Comparison of ENCODE assay signal across 8 cellular contexts in genomic region chr5:148820778-148821395, GRCh38. TPM values are rescaled to one million over a fixed set of nuclear protein-coding genes. Genes with fewer than 3 reads are reported as not detected.
DNase-seq lines count a peak whose midpoint lies in the region; ATAC-seq and TF ChIP-seq lines count a peak whose summit lies in the region.

No MANE protein-coding gene starts in this region.

- DNase-seq in DMS53 (lab: John Stamatoyannopoulos, UW) (peak; percentile 52), DMS53 treated with DMSO at 0.1 percent for 48 hours (lab: John Stamatoyannopoulos, UW; ENCODE audit: unreplicated experiment) (no peak), SK-MEL-5 (ENCODE audit: low read depth, low spot score) (peak; percentile 61), foreskin fibroblast (peak in 1 of 2 donors; percentile 76), upper lobe of left lung (no peak), NCI-H2081 treated with DMSO at 0.1 percent for 48 hours (lab: John Stamatoyannopoulos, UW) (no peak)
- DNase-seq in activated T-helper 1 cell treated with anti-CD3 and anti-CD28 coated beads, Interleukin-12 subunit alpha, Interleukin-12 subunit beta, Interleukin-2, Interleukin-4 antibody, amounts not matched to agents 30 ng/mL and 10 ng/mL and 1 ng/mL, durations not matched to agents 14 hours and 24 hours and 36 hours (ENCODE audit: low spot score), result no peak

- no peak overlapping the region for H3K4me3 Mint-ChIP-seq in activated T-helper 1 cell treated with anti-CD3 and anti-CD28 coated beads, Interleukin-12 subunit alpha, Interleukin-12 subunit beta, Interleukin-2, Interleukin-4 antibody, amounts not matched to agents 30 ng/mL and 10 ng/mL and 1 ng/mL, durations not matched to agents 14 hours and 24 hours and 36 hours

- H3K36me3 Mint-ChIP-seq in activated T-helper 1 cell treated with anti-CD3 and anti-CD28 coated beads, Interleukin-12 subunit alpha, Interleukin-12 subunit beta, Interleukin-2, Interleukin-4 antibody, amounts not matched to agents 30 ng/mL and 10 ng/mL and 1 ng/mL, durations not matched to agents 14 hours and 24 hours and 36 hours (ENCODE audit: low read depth), result no peaks in the 10 kb centered on the region

- no peak for TF ChIP-seq EP300 in upper lobe of left lung (IDR thresholded peaks at IDR 0.05)

- no peaks in the 10 kb centered on the region for H3K36me3 ChIP-seq in upper lobe of left lung

- no peaks in the 10 kb centered on the region for H3K9me3 ChIP-seq in upper lobe of left lung

- H3K9me3 Mint-ChIP-seq in activated T-helper 1 cell treated with anti-CD3 and anti-CD28 coated beads, Interleukin-12 subunit alpha, Interleukin-12 subunit beta, Interleukin-2, Interleukin-4 antibody, amounts not matched to agents 30 ng/mL and 10 ng/mL and 1 ng/mL, durations not matched to agents 14 hours and 24 hours and 36 hours, result no peaks in the 10 kb centered on the region

- H3K27ac ChIP-seq in upper lobe of left lung, result no peak overlapping the region

- TF ChIP-seq POLR2A in upper lobe of left lung (IDR thresholded peaks at IDR 0.05), result no peak

- peaks cover 5% of the 10 kb centered on the region for H3K4me1 Mint-ChIP-seq in activated T-helper 1 cell treated with anti-CD3 and anti-CD28 coated beads, Interleukin-12 subunit alpha, Interleukin-12 subunit beta, Interleukin-2, Interleukin-4 antibody, amounts not matched to agents 30 ng/mL and 10 ng/mL and 1 ng/mL, durations not matched to agents 14 hours and 24 hours and 36 hours (ENCODE audit: low read depth)

- no peak overlapping the region for H3K27ac Mint-ChIP-seq in activated T-helper 1 cell treated with anti-CD3 and anti-CD28 coated beads, Interleukin-12 subunit alpha, Interleukin-12 subunit beta, Interleukin-2, Interleukin-4 antibody, amounts not matched to agents 30 ng/mL and 10 ng/mL and 1 ng/mL, durations not matched to agents 14 hours and 24 hours and 36 hours

- intact Hi-C loops in activated T-helper 1 cell treated with anti-CD3 and anti-CD28 coated beads, Interleukin-12 subunit alpha, Interleukin-12 subunit beta, Interleukin-2, Interleukin-4 antibody, amounts not matched to agents 30 ng/mL and 10 ng/mL and 1 ng/mL, durations not matched to agents 14 hours and 24 hours and 36 hours (cut with micrococcal nuclease), result loop anchor here (1.0 to 10.0 kb wide), 5 partner anchors 136 to 734 kb away; partner anchors contain the start of genes CSNK1A1 and GRPEL2

- in situ Hi-C loops in SK-MEL-5 (cut with HindIII; ENCODE audit: low pct_unique_long_range_greater_than_20kb, low sequenced_read_pairs), result no loop called here

- WGBS in upper lobe of left lung, 2 donors, result 18 to 45% methylated on average over 3 of the region's 3 CpGs

- TF ChIP-seq CTCF in foreskin fibroblast (IDR thresholded peaks at IDR 0.05; ENCODE audit: low read depth, low read length), result peak; percentile 68
- TF ChIP-seq CTCF in upper lobe of left lung (IDR thresholded peaks at IDR 0.05), result peak in 5 of 6 experiments; percentile 32 to 65 (median 48)

- H3K4me3 ChIP-seq in foreskin fibroblast (ENCODE audit: low read depth in 1 of 2, low read length in 2 of 2) (no peak overlapping the region), upper lobe of left lung (no peak overlapping the region)

- ATAC-seq in HG02588 (IDR thresholded peaks at IDR 0.05; ENCODE audit: unreplicated experiment) (peak; percentile 46), upper lobe of left lung (ENCODE audit: low FRiP score in 2 of 2) (peak in 1 of 2 donors; percentile 56)

- H3K27me3 Mint-ChIP-seq in activated T-helper 1 cell treated with anti-CD3 and anti-CD28 coated beads, Interleukin-12 subunit alpha, Interleukin-12 subunit beta, Interleukin-2, Interleukin-4 antibody, amounts not matched to agents 30 ng/mL and 10 ng/mL and 1 ng/mL, durations not matched to agents 14 hours and 24 hours and 36 hours (ENCODE audit: insufficient read depth), result peaks cover 52% of the 10 kb centered on the region

- H3K27me3 ChIP-seq in upper lobe of left lung, result no peaks in the 10 kb centered on the region

- peaks cover 11 to 29% (median 23%) of the 10 kb centered on the region in 4 donors for H3K4me1 ChIP-seq in upper lobe of left lung

RNA-seq across cellular contexts. Expression of gene ADRB2, which starts 5.5 kb away (rescaled TPM):
- total RNA-seq in SK-MEL-5 (2014; rRNA removed; shearing (Covaris generic)), result 0.21 and 0.48 TPM in 2 replicates
- 0.07 and 0.37 TPM in 2 replicates for polyA plus RNA-seq in SK-MEL-5 (2015; cell fraction: cytosol; rRNA removed)
- polyA plus RNA-seq in SK-MEL-5 (2015; cell fraction: nucleus; rRNA removed), result 0.23 and 0.26 TPM in 2 replicates
- total RNA-seq in upper lobe of left lung, result 10 to 100 TPM; 22.4 to 77.4 (median 34.2) TPM
- total RNA-seq in activated T-helper 1 cell treated with anti-CD3 and anti-CD28 coated beads, Interleukin-12 subunit alpha, Interleukin-12 subunit beta, Interleukin-2, Interleukin-4 antibody, amounts not matched to agents 30 ng/mL and 10 ng/mL and 1 ng/mL, durations not matched to agents 14 hours and 24 hours and 36 hours, result 0.83 and 0.93 TPM in 2 replicates

Comparison
In these comparisons a context has a peak if more than half of its experiments do, and no peak if none do; other contexts are left out.
1. DNase-seq: peak in DMS53 (single experiment) and SK-MEL-5 (single experiment); none in DMS53 treated with DMSO at 0.1 percent for 48 hours (single experiment), upper lobe of left lung (0 of 2), NCI-H2081 treated with DMSO at 0.1 percent for 48 hours (single experiment) and activated T-helper 1 cell treated with anti-CD3 and anti-CD28 coated beads, Interleukin-12 subunit alpha, Interleukin-12 subunit beta, Interleukin-2, Interleukin-4 antibody, amounts not matched to agents 30 ng/mL and 10 ng/mL and 1 ng/mL, durations not matched to agents 14 hours and 24 hours and 36 hours (single experiment).
2. RNA of gene ADRB2, which starts 5.5 kb away (total RNA-seq): 22.4 to 77.4 TPM in upper lobe of left lung; 0.83 to 0.93 TPM in activated T-helper 1 cell treated with anti-CD3 and anti-CD28 coated beads, Interleukin-12 subunit alpha, Interleukin-12 subunit beta, Interleukin-2, Interleukin-4 antibody, amounts not matched to agents 30 ng/mL and 10 ng/mL and 1 ng/mL, durations not matched to agents 14 hours and 24 hours and 36 hours and 0.21 to 0.48 TPM in SK-MEL-5; every median in the first group is over 10 times any median in the second.